13 cellular contexts compared by ENCODE assay signal in the genomic region with DNA sequence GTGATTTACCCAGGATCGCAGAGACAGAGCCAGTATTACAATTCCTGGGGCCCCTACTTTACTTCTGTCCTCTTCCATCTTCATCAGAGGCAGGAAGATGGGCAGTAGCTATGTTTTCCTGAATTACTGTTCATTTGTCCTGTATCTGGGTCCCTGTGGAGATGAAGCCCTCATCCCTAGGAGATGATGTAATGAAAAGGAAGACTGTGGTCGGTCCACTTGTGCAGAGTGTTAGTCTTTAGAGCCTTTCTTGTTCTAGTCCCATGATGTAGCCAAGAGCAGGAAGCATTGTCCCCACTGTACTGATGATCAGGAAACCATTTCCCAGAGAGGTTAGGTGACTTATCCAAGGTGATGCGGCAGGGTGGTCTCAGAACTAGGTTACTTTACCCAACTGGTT. TPM values are rescaled to one million over a fixed set of nuclear protein-coding genes. Genes with fewer than 3 reads are reported as not detected.
DNase-seq lines count a peak whose midpoint lies in the region; ATAC-seq, FAIRE-seq and TF ChIP-seq lines count a peak whose summit lies in the region.
"Had no signal": no experiment of that assay in that cellular context is flagged by ENCODE, and none has a peak within 500 bp of the region (broad histone marks: within the 10 kb centered on the region; RNA-seq: fewer than 3 reads in every experiment).

No MANE protein-coding gene starts in this region.

- H3K4me3 Mint-ChIP-seq in MCF 10A (ENCODE audit: unreplicated experiment) = peak overlapping the region; percentile 74

- H3K36me3 ChIP-seq in kidney (ENCODE audit: control insufficient read depth in 1 of 2, insufficient read depth in 2 of 2, low read length in 2 of 2) = peaks cover 0 to 3% of the 10 kb centered on the region in 2 donors
- H3K36me3 ChIP-seq: cardiac muscle cell had no signal

- H3K27ac ChIP-seq in kidney (ENCODE audit: low read depth in 2 of 2, low read length in 2 of 2) (peak overlapping the region in 1 of 2 donors; percentile 98), skin epidermis (peak overlapping the region in 12 of 21 experiments; percentile 32 to 98 (median 94))
- H3K27ac ChIP-seq: cardiac muscle cell had no signal

- no peaks in the 10 kb centered on the region for H3K9me3 ChIP-seq in kidney (ENCODE audit: control insufficient read depth in 1 of 2, low read length in 2 of 2)

- peak; percentile 11 for DNase-seq in EH (ENCODE audit: low read depth)
- DNase-seq in MCF 10A (ENCODE audit: unreplicated experiment) = no peak
- no peak for DNase-seq in kidney
- no peak for DNase-seq in central memory CD4-positive, alpha-beta T cell
- no peak for DNase-seq in mesenteric fat pad (ENCODE audit: low spot score)
- no peak for DNase-seq in activated naive CD4-positive, alpha-beta T cell (lab: John Stamatoyannopoulos, UW)
- DNase-seq: activated CD4-positive, alpha-beta T cell treated with anti-CD3 and anti-CD28 coated beads, Interleukin-2, amount 10 ng/mL, durations not matched to agents 24 days and 14 days; DMS79 treated with DMSO at 0.1 percent for 48 hours; T-cell had no signal

- no peaks in the 10 kb centered on the region for H3K9me3 Mint-ChIP-seq in MCF 10A (ENCODE audit: unreplicated experiment)
- H3K9me3 Mint-ChIP-seq: activated CD4-positive, alpha-beta T cell treated with anti-CD3 and anti-CD28 coated beads, Interleukin-2, amount 10 ng/mL, durations not matched to agents 24 days and 14 days; T-cell had no signal

- TF ChIP-seq CTCF in MCF 10A (IDR thresholded peaks at IDR 0.05; ENCODE audit: unreplicated experiment) (no peak), kidney (IDR thresholded peaks at IDR 0.05; ENCODE audit: borderline replicate concordance, extremely low read depth, insufficient read depth) (no peak)

- H3K27me3 Mint-ChIP-seq in MCF 10A (ENCODE audit: insufficient read depth, unreplicated experiment) = no peaks in the 10 kb centered on the region

- H3K4me1 ChIP-seq in kidney (ENCODE audit: control insufficient read depth in 1 of 2, insufficient read depth in 1 of 2, low read depth in 1 of 2, low read length in 2 of 2) = peaks cover 19 to 25% of the 10 kb centered on the region in 2 donors

- CTCF ChIA-PET in MCF 10A (lab: Yijun Ruan, JAX) = interaction anchor here (0.6 to 14.5 kb wide), 7 partner anchors 10 to 215 kb away, joined by 3 to 369 read pairs (median 7); no protein-coding TSS in a partner anchor

- peaks cover 6% of the 10 kb centered on the region for H3K36me3 Mint-ChIP-seq in MCF 10A (ENCODE audit: insufficient read depth, unreplicated experiment)
- H3K36me3 Mint-ChIP-seq: T-cell had no signal

- peaks cover 20% of the 10 kb centered on the region for H3K4me1 Mint-ChIP-seq in MCF 10A (ENCODE audit: insufficient read depth, unreplicated experiment)

- intact Hi-C loops in MCF 10A (cut with micrococcal nuclease) = no loop called here
- intact Hi-C loops in kidney (cut with DNase I) = no loop called here

- H3K4me3 ChIP-seq in kidney (ENCODE audit: low read length in 2 of 2) (peak overlapping the region; percentile 77 to 80), skin epidermis (peak overlapping the region in 5 of 7 experiments; percentile 11 to 89 (median 87))
- H3K4me3 ChIP-seq: cardiac muscle cell had no signal

- H3K9ac ChIP-seq in kidney (ENCODE audit: low read length in 2 of 2) = peak overlapping the region; percentile 11 to 97

- no peak overlapping the region for H3K27ac Mint-ChIP-seq in MCF 10A (ENCODE audit: low read depth, unreplicated experiment)
- H3K27ac Mint-ChIP-seq: activated CD4-positive, alpha-beta T cell treated with anti-CD3 and anti-CD28 coated beads, Interleukin-2, amount 10 ng/mL, durations not matched to agents 24 days and 14 days; T-cell had no signal

- ATAC-seq in activated CD4-positive, CD25-positive, alpha-beta regulatory T cell treated with anti-CD3 and anti-CD28 coated beads, Interleukin-2, amount 50 U/mL, for 24 hours = no peak
- ATAC-seq: T-cell had no signal

- no TSS peak for BruUV-seq in MCF 10A (replicated peaks; lab: Mats Ljungman, UMichigan)

- POLR2A ChIA-PET in MCF 10A (lab: Yijun Ruan, JAX) = interaction anchor here (0.6 to 7.5 kb wide), 7 partner anchors 9 to 153 kb away, joined by 3 to 116 read pairs (median 4); no protein-coding TSS in a partner anchor

- FAIRE-seq in kidney (lab: Jason Lieb, UNC) = no peak
- FAIRE-seq: GM12891 had no signal

RNA-seq across cellular contexts. Expression of a gene that starts 2.6 kb away (rescaled TPM):
- total RNA-seq in MCF 10A (2022) = 31.1 and 40.7 TPM in 2 replicates
- 421 TPM for total RNA-seq in kidney
- polyA plus RNA-seq in kidney (ENCODE audit: insufficient read depth, low read depth, low replicate concordance) = 301 TPM
- 57.7 TPM for total RNA-seq in mesenteric fat pad
